ENCODE assay signal across 15 cellular contexts in the genomic region with DNA sequence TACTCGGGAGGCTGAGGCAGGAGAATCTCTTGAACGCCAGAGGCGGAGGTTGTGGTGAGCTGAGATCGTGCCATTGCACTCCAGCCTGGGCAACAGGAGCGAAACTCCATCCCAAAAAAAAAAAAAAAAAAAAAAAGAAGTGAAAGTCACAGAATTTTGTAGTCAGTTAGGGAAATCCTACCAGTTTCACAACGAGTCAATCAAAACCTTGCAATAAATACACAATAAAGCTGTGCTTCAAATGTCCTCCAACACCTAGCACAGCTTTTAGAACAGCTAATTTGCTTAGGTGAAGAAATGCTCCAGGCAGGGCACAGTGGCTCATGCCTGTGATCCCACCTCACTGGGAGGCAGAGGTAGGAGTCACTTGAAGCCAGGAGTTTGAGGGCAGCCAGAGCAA.
"Had no signal": no experiment of that assay in that cellular context is flagged by ENCODE, and none has a peak within 500 bp of the region (broad histone marks: within the 10 kb centered on the region; RNA-seq: fewer than 3 reads in every experiment).

No MANE protein-coding gene starts in this region.

- H3K27me3 Mint-ChIP-seq: effector memory CD8-positive, alpha-beta T cell; natural killer cell treated with Interleukin-12 subunit alpha and Interleukin-12 subunit beta and Interleukin-15 and Interleukin-18, amount 100 ng/mL, for 72 hours; T-cell had no signal

- H3K4me3 Mint-ChIP-seq: effector memory CD8-positive, alpha-beta T cell; immature natural killer cell; natural killer cell treated with Interleukin-12 subunit alpha and Interleukin-12 subunit beta and Interleukin-15 and Interleukin-18, amount 100 ng/mL, for 72 hours; stimulated activated effector memory CD8-positive, alpha-beta T cell treated with anti-CD3 and anti-CD28 coated beads, Interleukin-12 subunit alpha, Interleukin-12 subunit beta, amount 100 ng/mL, for 72 hours; T-cell; WTC11 had no signal

- H3K27me3 ChIP-seq: ascending aorta, breast epithelium, foreskin keratinocyte, tibial artery had no signal

- ATAC-seq: effector memory CD8-positive, alpha-beta T cell; foreskin keratinocyte; natural killer cell treated with Interleukin-12 subunit alpha and Interleukin-12 subunit beta and Interleukin-15 and Interleukin-18, amount 100 ng/mL, for 72 hours; stimulated activated effector memory CD8-positive, alpha-beta T cell treated with anti-CD3 and anti-CD28 coated beads, Interleukin-12 subunit alpha, Interleukin-12 subunit beta, amount 100 ng/mL, for 72 hours; T-cell; WTC11 had no signal

- H3K36me3 ChIP-seq: ascending aorta, breast epithelium, tibial artery had no signal

- H3K27ac ChIP-seq: ascending aorta, breast epithelium, foreskin keratinocyte, tibial artery had no signal

- H3K27ac Mint-ChIP-seq: effector memory CD8-positive, alpha-beta T cell; immature natural killer cell; stimulated activated effector memory CD8-positive, alpha-beta T cell treated with anti-CD3 and anti-CD28 coated beads, Interleukin-12 subunit alpha, Interleukin-12 subunit beta, amount 100 ng/mL, for 72 hours; WTC11 had no signal

- H3K9me3 ChIP-seq: ascending aorta, breast epithelium, tibial artery had no signal

- H3K36me3 Mint-ChIP-seq: natural killer cell treated with Interleukin-12 subunit alpha and Interleukin-12 subunit beta and Interleukin-15 and Interleukin-18, amount 100 ng/mL, for 72 hours; T-cell; WTC11 had no signal

- H3K4me3 ChIP-seq: ascending aorta, breast epithelium, tibial artery had no signal

- DNase-seq: activated CD4-positive, alpha-beta T cell treated with anti-CD3 and anti-CD28 coated beads, Interleukin-2, amount 50 U/mL, for 1 hour; activated naive CD4-positive, alpha-beta T cell; activated T-cell treated with anti-CD3 and anti-CD28 coated beads, Interleukin-2, amount 50 U/mL, for 48 hours; cerebellar nuclear complex; dermis blood vessel endothelial cell; effector memory CD8-positive, alpha-beta T cell; foreskin keratinocyte; immature natural killer cell; T-cell; tibial artery had no signal

- H3K9me3 Mint-ChIP-seq: effector memory CD8-positive, alpha-beta T cell; immature natural killer cell; stimulated activated effector memory CD8-positive, alpha-beta T cell treated with anti-CD3 and anti-CD28 coated beads, Interleukin-12 subunit alpha, Interleukin-12 subunit beta, amount 100 ng/mL, for 72 hours; T-cell had no signal
